Comparison of ENCODE assay signal across 21 cellular contexts in genomic region chr2:109246176-109246575, GRCh38.
"Had no signal": no experiment of that assay in that cellular context is flagged by ENCODE, and none has a peak within 500 bp of the region (broad histone marks: within the 10 kb centered on the region; RNA-seq: fewer than 3 reads in every experiment).

No MANE protein-coding gene starts in this region.

- DNase-seq: islet precursor cell; left ventricle myocardium inferior; midbrain; mucosa of descending colon; naive thymus-derived CD4-positive, alpha-beta T cell; ovary; stimulated activated CD4-positive, alpha-beta T cell treated with anti-CD3 and anti-CD28 coated beads, Interleukin-1b, Interleukin-23, amount 100 ng/mL, for 48 hours; stimulated activated CD4-positive, alpha-beta T cell treated with anti-CD3 and anti-CD28 coated beads, Interleukin-2, amount 100 ng/mL, for 48 hours; stimulated activated CD4-positive, alpha-beta T cell treated with anti-CD3 and anti-CD28 coated beads, Interleukin-4, amount 100 ng/mL, for 4 hours; stimulated activated CD8-positive, alpha-beta memory T cell treated with anti-CD3 and anti-CD28 coated beads, Interleukin-4, amount 100 ng/mL, for 48 hours; stimulated activated naive CD4-positive, alpha-beta T cell treated with Interleukin-2 at 50 U/mL for 16 hours; stimulated activated naive CD8-positive, alpha-beta T cell treated with anti-CD3 and anti-CD28 coated beads, Interleukin-15, amount 100 ng/mL, for 72 hours; substantia nigra; thyroid gland; transverse colon had no signal

- H3K9me3 Mint-ChIP-seq: memory B cell; natural killer cell treated with Interleukin-12 subunit alpha and Interleukin-12 subunit beta and Interleukin-15 and Interleukin-18, amount 100 ng/mL, for 72 hours; stimulated activated naive CD8-positive, alpha-beta T cell treated with anti-CD3 and anti-CD28 coated beads, Interleukin-15, amount 100 ng/mL, for 72 hours had no signal

- H3K36me3 Mint-ChIP-seq: memory B cell; natural killer cell treated with Interleukin-12 subunit alpha and Interleukin-12 subunit beta and Interleukin-15 and Interleukin-18, amount 100 ng/mL, for 72 hours; stimulated activated memory B cell treated with anti-CD40 and anti-IgM and Interleukin-4, amounts not matched to agents 10 μg/mL and 1 μg/mL and 100 μg/mL, for 72 hours had no signal

- H3K27me3 Mint-ChIP-seq: memory B cell; stimulated activated memory B cell treated with anti-CD40 and anti-IgM and Interleukin-4, amounts not matched to agents 10 μg/mL and 1 μg/mL and 100 μg/mL, for 72 hours; stimulated activated naive CD8-positive, alpha-beta T cell treated with anti-CD3 and anti-CD28 coated beads, Interleukin-15, amount 100 ng/mL, for 72 hours had no signal

- ATAC-seq: mucosa of descending colon; naive thymus-derived CD4-positive, alpha-beta T cell; natural killer cell treated with Interleukin-12 subunit alpha and Interleukin-12 subunit beta and Interleukin-15 and Interleukin-18, amount 100 ng/mL, for 72 hours; right lobe of liver; stimulated activated naive CD8-positive, alpha-beta T cell treated with anti-CD3 and anti-CD28 coated beads, Interleukin-15, amount 100 ng/mL, for 72 hours; upper lobe of right lung had no signal

- H3K27ac Mint-ChIP-seq: memory B cell; naive thymus-derived CD4-positive, alpha-beta T cell; natural killer cell treated with Interleukin-12 subunit alpha and Interleukin-12 subunit beta and Interleukin-15 and Interleukin-18, amount 100 ng/mL, for 72 hours; progenitor cell of endocrine pancreas; stimulated activated memory B cell treated with anti-CD40 and anti-IgM and Interleukin-4, amounts not matched to agents 10 μg/mL and 1 μg/mL and 100 μg/mL, for 72 hours; stimulated activated naive CD8-positive, alpha-beta T cell treated with anti-CD3 and anti-CD28 coated beads, Interleukin-15, amount 100 ng/mL, for 72 hours had no signal

- H3K4me1 Mint-ChIP-seq: stimulated activated memory B cell treated with anti-CD40 and anti-IgM and Interleukin-4, amounts not matched to agents 10 μg/mL and 1 μg/mL and 100 μg/mL, for 72 hours had no signal

- H3K4me3 Mint-ChIP-seq: memory B cell; naive thymus-derived CD4-positive, alpha-beta T cell; natural killer cell treated with Interleukin-12 subunit alpha and Interleukin-12 subunit beta and Interleukin-15 and Interleukin-18, amount 100 ng/mL, for 72 hours; stimulated activated memory B cell treated with anti-CD40 and anti-IgM and Interleukin-4, amounts not matched to agents 10 μg/mL and 1 μg/mL and 100 μg/mL, for 72 hours; stimulated activated naive CD8-positive, alpha-beta T cell treated with anti-CD3 and anti-CD28 coated beads, Interleukin-15, amount 100 ng/mL, for 72 hours had no signal
